ENCODE assay signal across 8 cellular contexts in the genomic region with DNA sequence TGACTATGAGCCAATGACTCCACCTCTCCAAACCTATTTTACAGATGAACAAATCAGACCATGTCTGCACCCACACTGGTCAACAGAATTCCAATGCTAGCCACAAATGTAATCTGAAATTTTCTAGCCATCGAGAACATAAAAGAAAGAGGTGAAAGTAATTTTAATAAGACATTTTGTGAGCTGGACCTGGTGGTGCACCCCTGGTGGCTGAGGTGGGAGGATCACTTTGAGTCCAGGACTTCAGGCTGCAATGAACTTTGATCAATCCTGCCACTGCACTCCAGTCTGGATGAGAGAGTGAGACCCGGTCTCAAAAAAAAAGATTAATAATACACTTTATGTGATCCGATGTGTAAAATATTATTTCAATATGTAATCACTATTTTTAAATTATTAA.
A peak's percentile ranks its signal among the peaks of the same experiment; 100 is the strongest.
DNase-seq lines count a peak whose midpoint lies in the region; ATAC-seq lines count a peak whose summit lies in the region.
"Had no signal": no experiment of that assay in that cellular context is flagged by ENCODE, and none has a peak within 500 bp of the region (broad histone marks: within the 10 kb centered on the region; RNA-seq: fewer than 3 reads in every experiment).

No MANE protein-coding gene starts in this region.

- DNase-seq in DMS114 treated with DMSO at 0.1 percent for 48 hours (lab: John Stamatoyannopoulos, UW; ENCODE audit: unreplicated experiment) = peak; percentile 9
- DNase-seq in RKO (ENCODE audit: low spot score) = peak; percentile 31
- DNase-seq in kidney tubule cell (ENCODE audit: low spot score) = peak; percentile 6
- DNase-seq: activated CD8-positive, alpha-beta memory T cell treated with anti-CD3 and anti-CD28 coated beads, Interleukin-2, amount 50 U/mL, for 4 hours; NCI-H1436 had no signal

- ATAC-seq in GM21360 (IDR thresholded peaks at IDR 0.05; ENCODE audit: unreplicated experiment) (no peak), GM19397 (IDR thresholded peaks at IDR 0.05; ENCODE audit: unreplicated experiment) (no peak), GM21390 (IDR thresholded peaks at IDR 0.05; ENCODE audit: unreplicated experiment) (no peak)
